In genomic region chr1:109932679-109933078, GRCh38 we compare ENCODE assay signal across 20 cellular contexts. TPM values are rescaled to one million over a fixed set of nuclear protein-coding genes. Genes with fewer than 3 reads are reported as not detected.
A peak's percentile ranks its signal among the peaks of the same experiment; 100 is the strongest.
DNase-seq lines count a peak whose midpoint lies in the region; ATAC-seq, FAIRE-seq and TF ChIP-seq lines count a peak whose summit lies in the region.
"Had no signal": no experiment of that assay in that cellular context is flagged by ENCODE, and none has a peak within 500 bp of the region (broad histone marks: within the 10 kb centered on the region; RNA-seq: fewer than 3 reads in every experiment).

No MANE protein-coding gene starts in this region.

- H2AFZ ChIP-seq in K562 (ENCODE audit: low read depth, low read length) = no peak overlapping the region
- no peak overlapping the region for H2AFZ ChIP-seq in osteoblast (ENCODE audit: low read length)

- peaks cover 11% of the 10 kb centered on the region for H3K4me1 Mint-ChIP-seq in activated CD4-positive, alpha-beta T cell treated with anti-CD3 and anti-CD28 coated beads, Interleukin-2, amount 10 ng/mL, durations not matched to agents 24 days and 14 days

- POLR2A ChIA-PET in A549 (lab: Yijun Ruan, JAX) (interaction anchor here (1.1 kb wide), 1 partner anchor 52 kb away, joined by 3 read pairs; the partner anchor contains the start of gene AHCYL1), K562 (lab: Yijun Ruan, JAX) (interaction anchor here (0.6 to 1.4 kb wide), 3 partner anchors 10 to 53 kb away, joined by 3 to 4 read pairs (median 3); no protein-coding TSS in a partner anchor)

- H3K27ac Mint-ChIP-seq in activated CD4-positive, alpha-beta T cell treated with anti-CD3 and anti-CD28 coated beads, Interleukin-2, amount 10 ng/mL, durations not matched to agents 24 days and 14 days = peak overlapping the region; percentile 9

- H3K79me2 ChIP-seq in K562 (ENCODE audit: control insufficient read depth, insufficient read depth, low read length) (no peaks in the 10 kb centered on the region), osteoblast (ENCODE audit: insufficient read depth, low read length) (no peaks in the 10 kb centered on the region)

- no peaks in the 10 kb centered on the region for H3K9me1 ChIP-seq in K562 (ENCODE audit: control insufficient read depth, insufficient read depth, low read length)

- in situ Hi-C loops in K562 (cut with MboI) = no loop called here

- H3K9me3 ChIP-seq in A549 (peaks cover 15% of the 10 kb centered on the region; the same call in 2 of the 3 replicates), K562 (replicated peaks; ENCODE audit: control insufficient read depth, insufficient read depth, low read depth, low read length) (peaks cover 4% of the 10 kb centered on the region; the same call in 1 of the 2 replicates), osteoblast (ENCODE audit: low read depth, low read length) (no peaks in the 10 kb centered on the region)

- no peak overlapping the region for H3K9ac ChIP-seq in K562 (ENCODE audit: insufficient read depth in 1 of 2, low read depth in 2 of 2, low read length in 2 of 2)

- TF ChIP-seq CTCF in A549 (IDR thresholded peaks at IDR 0.05) = no peak
- TF ChIP-seq CTCF in K562 (IDR thresholded peaks at IDR 0.05 in 2 of 3, conservative IDR thresholded peaks at IDR 0.05 in 1 of 3; ENCODE audit: insufficient read depth in 2 of 3, low read depth in 1 of 3, low read length in 3 of 3) = no peak
- TF ChIP-seq CTCF in osteoblast (IDR thresholded peaks at IDR 0.05; ENCODE audit: extremely low read depth, low read depth, low read length) = no peak

- no peak overlapping the region for H3K4me3 ChIP-seq in A549
- H3K4me3 ChIP-seq in K562 = no peak overlapping the region
- H3K4me3 ChIP-seq in osteoblast (ENCODE audit: insufficient read depth, low read length) = no peak overlapping the region
- H3K4me3 ChIP-seq: HAP-1, Peyer's patch had no signal

- no peak overlapping the region for H3K4me3 Mint-ChIP-seq in activated CD4-positive, alpha-beta T cell treated with anti-CD3 and anti-CD28 coated beads, Interleukin-2, amount 10 ng/mL, durations not matched to agents 24 days and 14 days

- H3K27me3 Mint-ChIP-seq in activated CD4-positive, alpha-beta T cell treated with anti-CD3 and anti-CD28 coated beads, Interleukin-2, amount 10 ng/mL, durations not matched to agents 24 days and 14 days = peaks cover 5% of the 10 kb centered on the region

- TF ChIP-seq POLR2A in A549 (IDR thresholded peaks at IDR 0.05; ENCODE audit: low read length) (no peak), K562 (conservative IDR thresholded peaks at IDR 0.05) (no peak), GM18505 (IDR thresholded peaks at IDR 0.05; ENCODE audit: borderline replicate concordance, extremely low read depth, insufficient read depth, insufficient read length) (no peak)

- peak overlapping the region; percentile 36 to 88; a peak in 4 of 6 replicates for H3K27ac ChIP-seq in A549
- no peak overlapping the region for H3K27ac ChIP-seq in K562 (ENCODE audit: extremely low read depth, low read depth, low read length)
- no peak overlapping the region for H3K27ac ChIP-seq in osteoblast (ENCODE audit: low read depth, low read length)
- H3K27ac ChIP-seq: 22Rv1 had no signal

- intact Hi-C loops in activated CD4-positive, alpha-beta T cell treated with anti-CD3 and anti-CD28 coated beads, Interleukin-2, amount 10 ng/mL, durations not matched to agents 24 days and 14 days (cut with micrococcal nuclease) = no loop called here
- intact Hi-C loops in K562 (cut with micrococcal nuclease) = loop anchor here (5.0 kb wide), 1 partner anchor 50 kb away; the partner anchor contains the start of gene AHCYL1

- FAIRE-seq in A549 (lab: Jason Lieb, UNC) (no peak), K562 (lab: Jason Lieb, UNC) (no peak)

- H4K20me1 ChIP-seq in K562 (replicated peaks; ENCODE audit: control insufficient read depth, insufficient read depth, low read length) (no peaks in the 10 kb centered on the region), osteoblast (ENCODE audit: insufficient read depth, low read length) (peaks cover 4% of the 10 kb centered on the region)

- no TSS peak for BruUV-seq in K562 (replicated peaks; lab: Mats Ljungman, UMichigan)

- no peak for TF ChIP-seq EP300 in A549 (IDR thresholded peaks at IDR 0.05)
- TF ChIP-seq EP300 in K562 (IDR thresholded peaks at IDR 0.05; ENCODE audit: low read length) = no peak

- no peak for DNase-seq in activated CD4-positive, alpha-beta T cell treated with anti-CD3 and anti-CD28 coated beads, Interleukin-2, amount 10 ng/mL, durations not matched to agents 24 days and 14 days
- no peak for DNase-seq in activated CD4-positive, alpha-beta T cell treated with anti-CD3 and anti-CD28 coated beads for 48 hours
- DNase-seq in A549 (ENCODE audit: low read depth in 1 of 2, low spot score in 1 of 2) (no peak), K562 (ENCODE audit: extremely low read depth in 1 of 4, low spot score in 3 of 4) (no peak), osteoblast (ENCODE audit: insufficient read length, low spot score, missing footprints) (peak; percentile 50), T-helper 9 cell (no peak), NCI-H2081 treated with DMSO at 0.1 percent for 48 hours (lab: John Stamatoyannopoulos, UW) (no peak)
- DNase-seq: C1 segment of cervical spinal cord, COR-L47, DMS153, EL, Kasumi-1, NCI-H1105 treated with DMSO at 0.1 percent for 48 hours, NCI-H187, NCI-H510A treated with DMSO at 0.1 percent for 48 hours, Peyer's patch, SIG-M5 had no signal

- no peak overlapping the region for H3K4me2 ChIP-seq in A549
- H3K4me2 ChIP-seq in K562 (ENCODE audit: insufficient read depth, low read length) = no peak overlapping the region
- H3K4me2 ChIP-seq in osteoblast (ENCODE audit: insufficient read depth, low read length) = no peak overlapping the region

- CTCF ChIA-PET in A549 (lab: Yijun Ruan, JAX) = interaction anchor here (0.8 to 2.4 kb wide), 2 partner anchors 52 to 156 kb away, joined by 3 to 9 read pairs; partner anchors contain the start of gene AHCYL1
- CTCF ChIA-PET in K562 (lab: Yijun Ruan, JAX; ENCODE audit: low intra/inter-chr PET ratio) = no interaction called here

- H3K36me3 ChIP-seq in K562 (ENCODE audit: control insufficient read depth, insufficient read depth, low read length) (peaks cover 10% of the 10 kb centered on the region; the same call in 1 of the 3 replicates), osteoblast (ENCODE audit: insufficient read depth, low read length) (peaks cover 23% of the 10 kb centered on the region)
- H3K36me3 ChIP-seq: HAP-1 had no signal

- 93% methylated on average over 5 of the region's 5 CpGs for WGBS in A549 (ENCODE audit: missing lambda C conversion rate)
- WGBS in K562 (ENCODE audit: insufficient coverage, low coverage, missing lambda C conversion rate) = 62% methylated on average over 5 of the region's 5 CpGs

- peaks cover 12% of the 10 kb centered on the region for H3K9me3 Mint-ChIP-seq in activated CD4-positive, alpha-beta T cell treated with anti-CD3 and anti-CD28 coated beads, Interleukin-2, amount 10 ng/mL, durations not matched to agents 24 days and 14 days

- peaks cover 67% of the 10 kb centered on the region for H3K4me1 ChIP-seq in A549
- H3K4me1 ChIP-seq in K562 (replicated peaks in 1 of 2; ENCODE audit: control insufficient read depth in 2 of 2, insufficient read depth in 2 of 2, low read length in 2 of 2) = peaks cover 15 to 24% of the 10 kb centered on the region in 2 experiments; a peak in 4 of 5 replicates
- peaks cover 33% of the 10 kb centered on the region for H3K4me1 ChIP-seq in osteoblast (ENCODE audit: insufficient read depth, low read length)
- H3K4me1 ChIP-seq: HAP-1 had no signal

- TF ChIP-seq RAD21 in A549 (conservative IDR thresholded peaks at IDR 0.05 in 1 of 2, IDR thresholded peaks at IDR 0.05 in 1 of 2) = no peak
- TF ChIP-seq RAD21 in K562 (CRISPR knock-in tag; conservative IDR thresholded peaks at IDR 0.05 in 1 of 2, IDR thresholded peaks at IDR 0.05 in 1 of 2) = no peak

- ATAC-seq in A549 (no peak), K562 (no peak), GM18505 (IDR thresholded peaks at IDR 0.05; ENCODE audit: unreplicated experiment) (no peak)

- H3K27me3 ChIP-seq in K562 (ENCODE audit: control insufficient read depth in 2 of 2, insufficient read depth in 2 of 2, low read length in 2 of 2) (no peaks in the 10 kb centered on the region), osteoblast (ENCODE audit: insufficient read depth, low read length) (no peaks in the 10 kb centered on the region)
- H3K27me3 ChIP-seq: Peyer's patch had no signal

- peaks cover 27% of the 10 kb centered on the region for H3K36me3 Mint-ChIP-seq in activated CD4-positive, alpha-beta T cell treated with anti-CD3 and anti-CD28 coated beads, Interleukin-2, amount 10 ng/mL, durations not matched to agents 24 days and 14 days (ENCODE audit: low read depth)

RNA-seq across cellular contexts. Expression of gene CSF1, which starts 22.0 kb away (rescaled TPM):
- 190 and 193 TPM in 2 replicates for total RNA-seq in activated CD4-positive, alpha-beta T cell treated with anti-CD3 and anti-CD28 coated beads, Interleukin-2, amount 10 ng/mL, durations not matched to agents 24 days and 14 days
- polyA plus RNA-seq in A549 (2011; rRNA removed) (36.3 and 45.7 TPM in 2 replicates), A549 (2017; fragmentation: RNase III; extraction: RNeasy Plus Mini Kit Qiagen cat#74134 plus additional on column Dnase treatment) (35.1 to 42.4 TPM (median 37.5 TPM) in 3 replicates), K562 (2011; rRNA removed) (6.9 and 11.8 TPM in 2 replicates), K562 (2014; fragmentation: Illumina TruSeq; extraction: Trizol) (3.8 and 4.8 TPM in 2 replicates), K562 (2014; fragmentation: Nextera tagmentation; extraction: Ambion mirVana) (under 1 TPM; 0.18 to 0.23 TPM), K562 (2014; rRNA removed) (2.7 and 4.3 TPM in 2 replicates)
- 40.0 and 56.5 TPM in 2 replicates for polyA plus RNA-seq in A549 (2012; cell fraction: cytosol; rRNA removed)
- 84.0 and 105 TPM in 2 replicates for polyA plus RNA-seq in A549 (2012; cell fraction: nucleus; rRNA removed)
- polyA minus RNA-seq in A549 (2011; rRNA and poly(A)+ RNA removed) = 32.5 and 34.0 TPM in 2 replicates
- total RNA-seq in K562 (2011; cell fraction: chromatin; rRNA removed; ENCODE audit: low replicate concordance) = 11.8 and 30.8 TPM in 2 replicates
- total RNA-seq in K562 (2011; cell fraction: nucleolus; rRNA removed) = 17.2 and 24.8 TPM in 2 replicates
- 16.3 and 18.2 TPM in 2 replicates for total RNA-seq in K562 (2011; cell fraction: nucleoplasm; rRNA removed)
- total RNA-seq in K562 (2014; rRNA removed) (2.8 and 5.9 TPM in 2 replicates), K562 (2014; rRNA removed; fragmentation: Illumina TruSeq; extraction: Trizol) (1.6 TPM in 2 replicates), K562 (2015; rRNA removed; fragmentation: Illumina TruSeq; extraction: Trizol) (2.4 and 3.4 TPM in 2 replicates), K562 (2021) (6.7 and 6.8 TPM in 2 replicates), osteoblast (38.0 and 53.9 TPM in 2 replicates)
- polyA plus RNA-seq in K562 (2011; cell fraction: cytosol; rRNA removed) = 4.6 and 12.6 TPM in 2 replicates
- 12.5 and 39.9 TPM in 2 replicates for polyA plus RNA-seq in K562 (2011; cell fraction: nucleus; rRNA removed)
- polyA plus RNA-seq in K562 (2012) = 4.7 and 8.6 TPM in 2 replicates
- 3.9 and 8.8 TPM in 2 replicates for polyA minus RNA-seq in K562 (2011; rRNA and poly(A)+ RNA removed)
- polyA minus RNA-seq in K562 (2011; cell fraction: cytosol; rRNA and poly(A)+ RNA removed) = 8.5 and 11.6 TPM in 2 replicates
- 5.1 and 13.7 TPM in 2 replicates for polyA minus RNA-seq in K562 (2011; cell fraction: nucleus; rRNA and poly(A)+ RNA removed)

RNA-seq across cellular contexts. Expression of gene AHCYL1, which starts 51.9 kb away (rescaled TPM):
- 67.1 and 75.3 TPM in 2 replicates for total RNA-seq in activated CD4-positive, alpha-beta T cell treated with anti-CD3 and anti-CD28 coated beads, Interleukin-2, amount 10 ng/mL, durations not matched to agents 24 days and 14 days
- polyA plus RNA-seq in A549 (2011; rRNA removed) (147 and 148 TPM in 2 replicates), A549 (2017; fragmentation: RNase III; extraction: RNeasy Plus Mini Kit Qiagen cat#74134 plus additional on column Dnase treatment) (124 to 145 TPM (median 133 TPM) in 3 replicates), K562 (2011; rRNA removed) (96.4 and 118 TPM in 2 replicates), K562 (2014; fragmentation: Illumina TruSeq; extraction: Trizol) (75.5 and 83.7 TPM in 2 replicates), K562 (2014; fragmentation: Nextera tagmentation; extraction: Ambion mirVana) (10 to 100 TPM; 27.3 to 32.9 TPM), K562 (2014; rRNA removed) (53.4 and 56.3 TPM in 2 replicates)
- polyA plus RNA-seq in A549 (2012; cell fraction: cytosol; rRNA removed) = 66.5 and 81.2 TPM in 2 replicates
- 65.5 and 81.1 TPM in 2 replicates for polyA plus RNA-seq in A549 (2012; cell fraction: nucleus; rRNA removed)
- polyA minus RNA-seq in A549 (2011; rRNA and poly(A)+ RNA removed) = 94.6 and 102 TPM in 2 replicates
- total RNA-seq in K562 (2011; cell fraction: chromatin; rRNA removed; ENCODE audit: low replicate concordance) = 86.0 and 94.1 TPM in 2 replicates
- total RNA-seq in K562 (2011; cell fraction: nucleolus; rRNA removed) = 41.9 and 46.3 TPM in 2 replicates
- 65.2 and 107 TPM in 2 replicates for total RNA-seq in K562 (2011; cell fraction: nucleoplasm; rRNA removed)
- total RNA-seq in K562 (2014; rRNA removed) (39.8 and 40.1 TPM in 2 replicates), K562 (2014; rRNA removed; fragmentation: Illumina TruSeq; extraction: Trizol) (44.5 and 49.8 TPM in 2 replicates), K562 (2015; rRNA removed; fragmentation: Illumina TruSeq; extraction: Trizol) (40.5 and 40.9 TPM in 2 replicates), K562 (2021) (75.5 and 84.9 TPM in 2 replicates), osteoblast (56.8 and 61.0 TPM in 2 replicates)
- polyA plus RNA-seq in K562 (2011; cell fraction: cytosol; rRNA removed) = 57.9 and 73.1 TPM in 2 replicates
- polyA plus RNA-seq in K562 (2011; cell fraction: nucleus; rRNA removed) = 97.2 and 104 TPM in 2 replicates
- polyA plus RNA-seq in K562 (2012) = 84.4 and 103 TPM in 2 replicates
- polyA minus RNA-seq in K562 (2011; rRNA and poly(A)+ RNA removed) = 87.3 and 94.7 TPM in 2 replicates
- polyA minus RNA-seq in K562 (2011; cell fraction: cytosol; rRNA and poly(A)+ RNA removed) = 52.4 and 62.1 TPM in 2 replicates
- polyA minus RNA-seq in K562 (2011; cell fraction: nucleus; rRNA and poly(A)+ RNA removed) = 32.6 and 50.8 TPM in 2 replicates

Comparison
In these comparisons a context has a peak if more than half of its experiments do, and no peak if none do; other contexts are left out.
1. H3K27ac ChIP-seq: peak in A549 (2 of 2); none in K562 (single experiment) and osteoblast (single experiment).